Comparison of ENCODE assay signal across 8 cellular contexts in genomic region chr7:10888861-10889260, GRCh38.
DNase-seq lines count a peak whose midpoint lies in the region; ATAC-seq, FAIRE-seq and TF ChIP-seq lines count a peak whose summit lies in the region.

No MANE protein-coding gene starts in this region.

- no peak overlapping the region for H3K4me3 ChIP-seq in CD8-positive, alpha-beta T cell (ENCODE audit: low read depth, low read length)
- no peak overlapping the region for H3K4me3 ChIP-seq in GM12878
- no peak overlapping the region for H3K4me3 ChIP-seq in sigmoid colon
- H3K4me3 ChIP-seq in left ventricle myocardium inferior: no peak overlapping the region

- no peaks in the 10 kb centered on the region for H3K9me3 Mint-ChIP-seq in CD8-positive, alpha-beta T cell

- H3K9me3 ChIP-seq in CD8-positive, alpha-beta T cell (ENCODE audit: low read length): no peaks in the 10 kb centered on the region
- H3K9me3 ChIP-seq in GM12878 (replicated peaks; ENCODE audit: control insufficient read depth, insufficient read depth, low read length): no peaks in the 10 kb centered on the region
- no peaks in the 10 kb centered on the region for H3K9me3 ChIP-seq in sigmoid colon
- H3K9me3 ChIP-seq in left ventricle myocardium inferior (replicated peaks): no peaks in the 10 kb centered on the region

- TF ChIP-seq EP300 in GM12878 (IDR thresholded peaks at IDR 0.05; ENCODE audit: borderline replicate concordance in 1 of 2, control insufficient read depth in 1 of 2, low read depth in 2 of 2, low read length in 2 of 2) (no peak), sigmoid colon (IDR thresholded peaks at IDR 0.05) (no peak)

- no peak for TF ChIP-seq CTCF in CD8-positive, alpha-beta T cell (IDR thresholded peaks at IDR 0.05)
- TF ChIP-seq CTCF in GM12878 (IDR thresholded peaks at IDR 0.05 in 2 of 3, conservative IDR thresholded peaks at IDR 0.05 in 1 of 3; ENCODE audit: control insufficient read depth in 2 of 3, extremely low read depth in 1 of 3, insufficient read depth in 1 of 3, low read depth in 3 of 3, low read length in 3 of 3) (no peak), sigmoid colon (IDR thresholded peaks at IDR 0.05) (no peak), left ventricle myocardium inferior (IDR thresholded peaks at IDR 0.05; ENCODE audit: borderline replicate concordance) (no peak)

- in situ Hi-C loops in GM12878 (cut with MboI): no loop called here

- no peak for TF ChIP-seq RAD21 in GM12878 (IDR thresholded peaks at IDR 0.05; ENCODE audit: insufficient read depth, low read depth, low read length)

- POLR2A ChIA-PET in CD8-positive, alpha-beta T cell (lab: Charles Lee): interaction anchor here (1.4 kb wide), 1 partner anchor 51 kb away, joined by 5 read pairs; a partner anchor contains a TSS
- POLR2A ChIA-PET in GM12878 (lab: Charles Lee): no interaction called here

- SMC1A ChIA-PET in GM12878 (lab: Charles Lee; ENCODE audit: uncharacterized antibody, unreplicated experiment): interaction anchor here (1.1 to 2.0 kb wide), 3 partner anchors 9 to 254 kb away, joined by 3 to 5 read pairs (median 3); no protein-coding TSS in a partner anchor

- no peak overlapping the region for H3K27ac Mint-ChIP-seq in CD8-positive, alpha-beta T cell

- H3K27me3 Mint-ChIP-seq in CD8-positive, alpha-beta T cell (ENCODE audit: low read depth): peaks cover 2% of the 10 kb centered on the region

- no peaks in the 10 kb centered on the region for H4K20me1 ChIP-seq in GM12878 (ENCODE audit: control insufficient read depth, insufficient read depth)

- no peak overlapping the region for H3K27ac ChIP-seq in CD8-positive, alpha-beta T cell (ENCODE audit: low read depth, low read length)
- H3K27ac ChIP-seq in GM12878 (ENCODE audit: control insufficient read depth, insufficient read depth) (no peak overlapping the region), sigmoid colon (no peak overlapping the region), left ventricle myocardium inferior (replicated peaks) (no peak overlapping the region)

- peaks cover 11% of the 10 kb centered on the region for H3K4me1 Mint-ChIP-seq in CD8-positive, alpha-beta T cell (ENCODE audit: low read depth)

- no TSS peak for BruUV-seq in GM12878 (replicated peaks; lab: Mats Ljungman, UMichigan)

- TF ChIP-seq POLR2A in GM12878 (IDR thresholded peaks at IDR 0.05; ENCODE audit: low read depth, low read length): no peak
- TF ChIP-seq POLR2A in sigmoid colon (IDR thresholded peaks at IDR 0.05): no peak

- RAD21 ChIA-PET in GM12878 (lab: Charles Lee; ENCODE audit: unreplicated experiment): interaction anchor here (0.9 to 1.5 kb wide), 5 partner anchors 52 to 356 kb away, joined by 3 to 6 read pairs (median 3); no protein-coding TSS in a partner anchor

- H3K4me3 Mint-ChIP-seq in CD8-positive, alpha-beta T cell: peak overlapping the region; percentile 67

- intact Hi-C loops in CD8-positive, alpha-beta T cell (cut with DNase I, micrococcal nuclease): loop anchor here (10.0 kb wide), 1 partner anchor 326 kb away; no protein-coding TSS in a partner anchor
- intact Hi-C loops in GM12878 (cut with micrococcal nuclease; ENCODE audit: unreplicated experiment): loop anchor here (1.0 kb wide), 1 partner anchor 252 kb away; no protein-coding TSS in a partner anchor
- intact Hi-C loops in sigmoid colon (cut with DNase I): no loop called here
- intact Hi-C loops in left ventricle myocardium inferior (cut with micrococcal nuclease): no loop called here
- intact Hi-C loops in sciatic nerve (cut with DNase I): no loop called here

- H3K4me2 ChIP-seq in GM12878 (ENCODE audit: control insufficient read depth, insufficient read depth): no peak overlapping the region

- H2AFZ ChIP-seq in GM12878 (ENCODE audit: control insufficient read depth, low read depth, low read length): no peak overlapping the region

- H3K79me2 ChIP-seq in GM12878 (ENCODE audit: control insufficient read depth, insufficient read depth, low read length): no peaks in the 10 kb centered on the region

- no peak overlapping the region for H3K9ac ChIP-seq in GM12878 (ENCODE audit: control insufficient read depth, insufficient read depth, low read length)

- peak; percentile 66 for ATAC-seq in CD8-positive, alpha-beta T cell
- ATAC-seq in GM19455 (IDR thresholded peaks at IDR 0.05; ENCODE audit: unreplicated experiment): peak; percentile 32
- peak; percentile 44 for ATAC-seq in HG03175 (IDR thresholded peaks at IDR 0.05; ENCODE audit: unreplicated experiment)
- ATAC-seq in GM12878: peak; percentile 58
- no peak for ATAC-seq in sciatic nerve

- peaks cover 10% of the 10 kb centered on the region for H3K4me1 ChIP-seq in CD8-positive, alpha-beta T cell (ENCODE audit: insufficient read depth, low read length)
- no peaks in the 10 kb centered on the region for H3K4me1 ChIP-seq in GM12878 (ENCODE audit: control insufficient read depth, insufficient read depth, low read length)
- H3K4me1 ChIP-seq in sigmoid colon: no peaks in the 10 kb centered on the region
- H3K4me1 ChIP-seq in left ventricle myocardium inferior: no peaks in the 10 kb centered on the region

- no peaks in the 10 kb centered on the region for H3K27me3 ChIP-seq in CD8-positive, alpha-beta T cell (ENCODE audit: insufficient read depth, low read length)
- H3K27me3 ChIP-seq in GM12878 (replicated peaks in 1 of 2; ENCODE audit: control insufficient read depth in 2 of 2, insufficient read depth in 2 of 2, low read length in 1 of 2) (no peaks in the 10 kb centered on the region), sigmoid colon (no peaks in the 10 kb centered on the region), left ventricle myocardium inferior (ENCODE audit: low read depth) (no peaks in the 10 kb centered on the region)

- no peaks in the 10 kb centered on the region for H3K36me3 Mint-ChIP-seq in CD8-positive, alpha-beta T cell

- FAIRE-seq in GM12878 (lab: Jason Lieb, UNC): no peak
- FAIRE-seq in HTR-8/SVneo (lab: Jason Lieb, UNC): no peak

- WGBS in GM12878 (ENCODE audit: insufficient coverage, insufficient replicate concordance, low lambda C conversion rate, missing lambda C conversion rate): 0% methylated on average over 7 of the region's 7 CpGs
- WGBS in sigmoid colon, 2 donors: 57 to 81% methylated on average over 7 of the region's 7 CpGs

- DNase-seq in CD8-positive, alpha-beta T cell: peak in 1 of 7 experiments; percentile 26
- DNase-seq in GM12878 (ENCODE audit: low read depth, low spot score) (no peak), sigmoid colon (no peak), left ventricle myocardium inferior (no peak), HTR-8/SVneo (ENCODE audit: insufficient read length, low spot score) (no peak), sciatic nerve (ENCODE audit: low spot score) (no peak)

- H3K36me3 ChIP-seq in CD8-positive, alpha-beta T cell (ENCODE audit: insufficient read depth, low read length): no peaks in the 10 kb centered on the region
- no peaks in the 10 kb centered on the region for H3K36me3 ChIP-seq in GM12878 (ENCODE audit: control insufficient read depth in 2 of 2, insufficient read depth in 2 of 2, low read length in 1 of 2)
- H3K36me3 ChIP-seq in sigmoid colon: no peaks in the 10 kb centered on the region
- no peaks in the 10 kb centered on the region for H3K36me3 ChIP-seq in left ventricle myocardium inferior

- CTCF ChIA-PET in CD8-positive, alpha-beta T cell (lab: Charles Lee): interaction anchor here (0.9 to 1.1 kb wide), 2 partner anchors 16 to 319 kb away, joined by 3 read pairs; no protein-coding TSS in a partner anchor
- CTCF ChIA-PET in GM12878 (lab: Yijun Ruan, JAX): interaction anchor here (0.5 to 2.5 kb wide), 13 partner anchors 9 to 1245 kb away, joined by 3 to 9 read pairs (median 3); no protein-coding TSS in a partner anchor

TF ChIP-seq in GM12878, 131 proteins besides CTCF, POLR2A, EP300 and RAD21 (continues in another document):
- TF ChIP-seq NR2C2 (IDR thresholded peaks at IDR 0.05; ENCODE audit: borderline replicate concordance, control insufficient read depth, insufficient read length, low read depth): no peak
- no peak for TF ChIP-seq ZBTB4 (CRISPR knock-in tag; IDR thresholded peaks at IDR 0.05)
- no peak for TF ChIP-seq ELK1 (IDR thresholded peaks at IDR 0.05; ENCODE audit: low read depth, low read length)
- no peak for TF ChIP-seq RCOR1 (conservative IDR thresholded peaks at IDR 0.05; ENCODE audit: low read depth, low read length)

Comparison
In these comparisons a context has a peak if more than half of its experiments do, and no peak if none do; other contexts are left out.
1. intact Hi-C loops: an anchor here in CD8-positive, alpha-beta T cell (10.0 kb wide) and GM12878 (1.0 kb wide); none called in sigmoid colon, left ventricle myocardium inferior and sciatic nerve.